In genomic region chr13:98019186-98019585, GRCh38 we compare ENCODE assay signal across 2 cellular contexts.
TF ChIP-seq lines count a peak whose summit lies in the region.

No MANE protein-coding gene starts in this region.

TF ChIP-seq in GM23338, 12 proteins besides CTCF, POLR2A, EP300 and RAD21:
- TF ChIP-seq ZNF462 (CRISPR knock-in tag; IDR thresholded peaks at IDR 0.05) (no peak), EZH2phosphoT487 (IDR thresholded peaks at IDR 0.05; ENCODE audit: unreplicated experiment) (no peak)
- TF ChIP-seq, protein P1, sequence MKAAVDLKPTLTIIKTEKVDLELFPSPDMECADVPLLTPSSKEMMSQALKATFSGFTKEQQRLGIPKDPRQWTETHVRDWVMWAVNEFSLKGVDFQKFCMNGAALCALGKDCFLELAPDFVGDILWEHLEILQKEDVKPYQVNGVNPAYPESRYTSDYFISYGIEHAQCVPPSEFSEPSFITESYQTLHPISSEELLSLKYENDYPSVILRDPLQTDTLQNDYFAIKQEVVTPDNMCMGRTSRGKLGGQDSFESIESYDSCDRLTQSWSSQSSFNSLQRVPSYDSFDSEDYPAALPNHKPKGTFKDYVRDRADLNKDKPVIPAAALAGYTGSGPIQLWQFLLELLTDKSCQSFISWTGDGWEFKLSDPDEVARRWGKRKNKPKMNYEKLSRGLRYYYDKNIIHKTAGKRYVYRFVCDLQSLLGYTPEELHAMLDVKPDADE (IDR thresholded peaks at IDR 0.05), result no peak

TF ChIP-seq in WTC11, 78 proteins besides CTCF, POLR2A, EP300 and RAD21 (continued from another document):
- TF ChIP-seq ERG (CRISPR knock-in tag; IDR thresholded peaks at IDR 0.05), result no peak
- no peak for TF ChIP-seq OVOL2 (CRISPR knock-in tag; IDR thresholded peaks at IDR 0.05; ENCODE audit: borderline replicate concordance)
- TF ChIP-seq EMX1 (CRISPR knock-in tag; IDR thresholded peaks at IDR 0.05), result no peak
- TF ChIP-seq ZNF263 (CRISPR knock-in tag; IDR thresholded peaks at IDR 0.05; ENCODE audit: low read depth), result no peak
- TF ChIP-seq, protein P2, sequence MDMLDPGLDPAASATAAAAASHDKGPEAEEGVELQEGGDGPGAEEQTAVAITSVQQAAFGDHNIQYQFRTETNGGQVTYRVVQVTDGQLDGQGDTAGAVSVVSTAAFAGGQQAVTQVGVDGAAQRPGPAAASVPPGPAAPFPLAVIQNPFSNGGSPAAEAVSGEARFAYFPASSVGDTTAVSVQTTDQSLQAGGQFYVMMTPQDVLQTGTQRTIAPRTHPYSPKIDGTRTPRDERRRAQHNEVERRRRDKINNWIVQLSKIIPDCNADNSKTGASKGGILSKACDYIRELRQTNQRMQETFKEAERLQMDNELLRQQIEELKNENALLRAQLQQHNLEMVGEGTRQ (CRISPR knock-in tag; IDR thresholded peaks at IDR 0.05), result no peak
- TF ChIP-seq, protein P3, sequence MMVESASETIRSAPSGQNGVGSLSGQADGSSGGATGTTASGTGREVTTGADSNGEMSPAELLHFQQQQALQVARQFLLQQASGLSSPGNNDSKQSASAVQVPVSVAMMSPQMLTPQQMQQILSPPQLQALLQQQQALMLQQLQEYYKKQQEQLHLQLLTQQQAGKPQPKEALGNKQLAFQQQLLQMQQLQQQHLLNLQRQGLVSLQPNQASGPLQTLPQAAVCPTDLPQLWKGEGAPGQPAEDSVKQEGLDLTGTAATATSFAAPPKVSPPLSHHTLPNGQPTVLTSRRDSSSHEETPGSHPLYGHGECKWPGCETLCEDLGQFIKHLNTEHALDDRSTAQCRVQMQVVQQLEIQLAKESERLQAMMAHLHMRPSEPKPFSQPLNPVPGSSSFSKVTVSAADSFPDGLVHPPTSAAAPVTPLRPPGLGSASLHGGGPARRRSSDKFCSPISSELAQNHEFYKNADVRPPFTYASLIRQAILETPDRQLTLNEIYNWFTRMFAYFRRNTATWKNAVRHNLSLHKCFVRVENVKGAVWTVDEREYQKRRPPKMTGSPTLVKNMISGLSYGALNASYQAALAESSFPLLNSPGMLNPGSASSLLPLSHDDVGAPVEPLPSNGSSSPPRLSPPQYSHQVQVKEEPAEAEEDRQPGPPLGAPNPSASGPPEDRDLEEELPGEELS (CRISPR knock-in tag; IDR thresholded peaks at IDR 0.05), result no peak
- no peak for TF ChIP-seq PRRX2 (CRISPR knock-in tag; IDR thresholded peaks at IDR 0.05)
